1 cellular context compared by ENCODE assay signal in genomic region chr10:117412469-117413005, GRCh38.
TF ChIP-seq lines count a peak whose summit lies in the region.

No MANE protein-coding gene starts in this region.

TF ChIP-seq in HepG2, 621 proteins besides CTCF, POLR2A, EP300 and RAD21 (continued from another document):
- TF ChIP-seq AHDC1 (CRISPR knock-in tag; IDR thresholded peaks at IDR 0.05; ENCODE audit: borderline replicate concordance) = no peak
- no peak for TF ChIP-seq HDAC6 (IDR thresholded peaks at IDR 0.05; ENCODE audit: low read depth, low read length)
- TF ChIP-seq KAT7 (CRISPR knock-in tag; IDR thresholded peaks at IDR 0.05; ENCODE audit: borderline replicate concordance) = no peak
- no peak for TF ChIP-seq MAFG (CRISPR knock-in tag; IDR thresholded peaks at IDR 0.05)
- TF ChIP-seq ZIK1 (CRISPR knock-in tag; IDR thresholded peaks at IDR 0.05; ENCODE audit: borderline replicate concordance, low read depth) = no peak
- no peak for TF ChIP-seq ZFP36L1 (CRISPR knock-in tag; IDR thresholded peaks at IDR 0.05)
- TF ChIP-seq ZNF350 (CRISPR knock-in tag; IDR thresholded peaks at IDR 0.05; ENCODE audit: borderline replicate concordance, low read depth) = no peak
- no peak for TF ChIP-seq MTF2 (CRISPR knock-in tag; IDR thresholded peaks at IDR 0.05; ENCODE audit: borderline replicate concordance)
- TF ChIP-seq SOX6 (IDR thresholded peaks at IDR 0.05) = no peak
- no peak for TF ChIP-seq SOX6 (CRISPR knock-in tag; IDR thresholded peaks at IDR 0.05)
- no peak for TF ChIP-seq ZNF687 (CRISPR knock-in tag; IDR thresholded peaks at IDR 0.05)
- no peak for TF ChIP-seq LRRFIP1 (CRISPR knock-in tag; conservative IDR thresholded peaks at IDR 0.05)
- TF ChIP-seq ZNF460 (CRISPR knock-in tag; IDR thresholded peaks at IDR 0.05; ENCODE audit: borderline replicate concordance) = no peak
- TF ChIP-seq NCOA2 (CRISPR knock-in tag; IDR thresholded peaks at IDR 0.05) = no peak
- no peak for TF ChIP-seq ZNF772 (CRISPR knock-in tag; IDR thresholded peaks at IDR 0.05)
